7 cellular contexts compared by ENCODE assay signal in genomic region chr14:104986487-104987164, GRCh38. TPM values are rescaled to one million over a fixed set of nuclear protein-coding genes. Genes with fewer than 3 reads are reported as not detected.
DNase-seq lines count a peak whose midpoint lies in the region; ATAC-seq, FAIRE-seq and TF ChIP-seq lines count a peak whose summit lies in the region.

No MANE protein-coding gene starts in this region.

- H3K9me3 ChIP-seq in iPS-15b (ENCODE audit: control insufficient read depth, insufficient read depth, low read length) = no peaks in the 10 kb centered on the region

- intact Hi-C loops in activated T-helper 2 cell treated with anti-CD3 and anti-CD28 coated beads, Interferon-gamma antibody, Interleukin-2, Interleukin-4, amounts not matched to agents 10 μg/mL and 5 μg/mL and 100 μg/mL, durations not matched to agents 14 hours and 24 hours and 36 hours (cut with micrococcal nuclease) = no loop called here

- H3K9ac ChIP-seq in iPS-15b (ENCODE audit: low read depth, low read length) = no peak overlapping the region

- H3K4me3 ChIP-seq in iPS-15b (ENCODE audit: low read depth, low read length) = peak overlapping the region; percentile 65

- no peaks in the 10 kb centered on the region for H3K4me1 ChIP-seq in iPS-15b (ENCODE audit: control insufficient read depth, insufficient read depth, low read length)

- FAIRE-seq in H54 (lab: Jason Lieb, UNC) = no peak

- TF ChIP-seq CTCF in HFFc6 (IDR thresholded peaks at IDR 0.05) = no peak

- no peak for ATAC-seq in stimulated activated effector memory CD8-positive, alpha-beta T cell treated with anti-CD3 and anti-CD28 coated beads, Interleukin-12 subunit alpha, Interleukin-12 subunit beta, amount 100 ng/mL, for 72 hours
- no peak for ATAC-seq in HG02970 (IDR thresholded peaks at IDR 0.05; ENCODE audit: low FRiP score, unreplicated experiment)

- TF ChIP-seq POLR2A in H54 (IDR thresholded peaks at IDR 0.05; ENCODE audit: low read depth, low read length) = no peak

- peaks cover 3% of the 10 kb centered on the region for H3K36me3 ChIP-seq in iPS-15b (ENCODE audit: control insufficient read depth, insufficient read depth, low read length)

- H3K27me3 ChIP-seq in iPS-15b (ENCODE audit: control insufficient read depth, insufficient read depth, low read length) = peaks cover 3% of the 10 kb centered on the region

- H3K4me1 Mint-ChIP-seq in HFFc6 (ENCODE audit: low read depth) = peaks cover 12% of the 10 kb centered on the region
- H3K4me1 Mint-ChIP-seq in activated T-helper 2 cell treated with anti-CD3 and anti-CD28 coated beads, Interferon-gamma antibody, Interleukin-2, Interleukin-4, amounts not matched to agents 10 μg/mL and 5 μg/mL and 100 μg/mL, durations not matched to agents 14 hours and 24 hours and 36 hours (ENCODE audit: low read depth) = peaks cover 4% of the 10 kb centered on the region
- peaks cover 13% of the 10 kb centered on the region for H3K4me1 Mint-ChIP-seq in stimulated activated effector memory CD8-positive, alpha-beta T cell treated with anti-CD3 and anti-CD28 coated beads, Interleukin-12 subunit alpha, Interleukin-12 subunit beta, amount 100 ng/mL, for 72 hours

- peak overlapping the region; percentile 78 for H3K4me3 Mint-ChIP-seq in HFFc6
- H3K4me3 Mint-ChIP-seq in activated T-helper 2 cell treated with anti-CD3 and anti-CD28 coated beads, Interferon-gamma antibody, Interleukin-2, Interleukin-4, amounts not matched to agents 10 μg/mL and 5 μg/mL and 100 μg/mL, durations not matched to agents 14 hours and 24 hours and 36 hours (ENCODE audit: low read depth) = peak overlapping the region; percentile 61
- peak overlapping the region; percentile 65 for H3K4me3 Mint-ChIP-seq in stimulated activated effector memory CD8-positive, alpha-beta T cell treated with anti-CD3 and anti-CD28 coated beads, Interleukin-12 subunit alpha, Interleukin-12 subunit beta, amount 100 ng/mL, for 72 hours

- peak overlapping the region; percentile 70; the same call in 1 of the 2 replicates for H3K27ac Mint-ChIP-seq in HFFc6
- no peak overlapping the region for H3K27ac Mint-ChIP-seq in activated T-helper 2 cell treated with anti-CD3 and anti-CD28 coated beads, Interferon-gamma antibody, Interleukin-2, Interleukin-4, amounts not matched to agents 10 μg/mL and 5 μg/mL and 100 μg/mL, durations not matched to agents 14 hours and 24 hours and 36 hours
- H3K27ac Mint-ChIP-seq in stimulated activated effector memory CD8-positive, alpha-beta T cell treated with anti-CD3 and anti-CD28 coated beads, Interleukin-12 subunit alpha, Interleukin-12 subunit beta, amount 100 ng/mL, for 72 hours = peak overlapping the region; percentile 43

- no peaks in the 10 kb centered on the region for H3K27me3 Mint-ChIP-seq in HFFc6 (ENCODE audit: insufficient read depth)
- peaks cover 3% of the 10 kb centered on the region for H3K27me3 Mint-ChIP-seq in activated T-helper 2 cell treated with anti-CD3 and anti-CD28 coated beads, Interferon-gamma antibody, Interleukin-2, Interleukin-4, amounts not matched to agents 10 μg/mL and 5 μg/mL and 100 μg/mL, durations not matched to agents 14 hours and 24 hours and 36 hours (ENCODE audit: low read depth)

- no peaks in the 10 kb centered on the region for H3K36me3 Mint-ChIP-seq in HFFc6 (ENCODE audit: low read depth)
- no peaks in the 10 kb centered on the region for H3K36me3 Mint-ChIP-seq in activated T-helper 2 cell treated with anti-CD3 and anti-CD28 coated beads, Interferon-gamma antibody, Interleukin-2, Interleukin-4, amounts not matched to agents 10 μg/mL and 5 μg/mL and 100 μg/mL, durations not matched to agents 14 hours and 24 hours and 36 hours (ENCODE audit: low read depth)
- peaks cover 7% of the 10 kb centered on the region for H3K36me3 Mint-ChIP-seq in stimulated activated effector memory CD8-positive, alpha-beta T cell treated with anti-CD3 and anti-CD28 coated beads, Interleukin-12 subunit alpha, Interleukin-12 subunit beta, amount 100 ng/mL, for 72 hours

- DNase-seq in HFFc6 (no peak), H54 (ENCODE audit: insufficient read length, low spot score) (no peak)
- DNase-seq in activated T-helper 2 cell treated with anti-CD3 and anti-CD28 coated beads, Interferon-gamma antibody, Interleukin-2, Interleukin-4, amounts not matched to agents 10 μg/mL and 5 μg/mL and 100 μg/mL, durations not matched to agents 14 hours and 24 hours and 36 hours (ENCODE audit: low spot score) = no peak
- DNase-seq in stimulated activated effector memory CD8-positive, alpha-beta T cell treated with anti-CD3 and anti-CD28 coated beads, Interleukin-12 subunit alpha, Interleukin-12 subunit beta, amount 100 ng/mL, for 72 hours (ENCODE audit: low spot score in 2 of 2) = no peak
- no peak for DNase-seq in activated effector memory CD4-positive, alpha-beta T cell treated with Interleukin-2 at 50 U/mL for 16 hours

- H3K9me3 Mint-ChIP-seq in HFFc6 = no peaks in the 10 kb centered on the region
- no peaks in the 10 kb centered on the region for H3K9me3 Mint-ChIP-seq in activated T-helper 2 cell treated with anti-CD3 and anti-CD28 coated beads, Interferon-gamma antibody, Interleukin-2, Interleukin-4, amounts not matched to agents 10 μg/mL and 5 μg/mL and 100 μg/mL, durations not matched to agents 14 hours and 24 hours and 36 hours
- no peaks in the 10 kb centered on the region for H3K9me3 Mint-ChIP-seq in stimulated activated effector memory CD8-positive, alpha-beta T cell treated with anti-CD3 and anti-CD28 coated beads, Interleukin-12 subunit alpha, Interleukin-12 subunit beta, amount 100 ng/mL, for 72 hours

RNA-seq across cellular contexts. Expression of gene CLBA1, which starts 1.0 kb away (rescaled TPM):
- 10 to 100 TPM in 2 of 6 experiments, 1 to 10 TPM in 4; 5.9 to 12.3 (median 7.9) TPM for total RNA-seq in HFFc6 (2021; fragmentation: NEBNext Ultra II Directional; extraction: Animal tissue kit (Norgen Biotek cat#: 25700))
- 0.94 and 1.4 TPM in 2 replicates for total RNA-seq in activated T-helper 2 cell treated with anti-CD3 and anti-CD28 coated beads, Interferon-gamma antibody, Interleukin-2, Interleukin-4, amounts not matched to agents 10 μg/mL and 5 μg/mL and 100 μg/mL, durations not matched to agents 14 hours and 24 hours and 36 hours

RNA-seq across cellular contexts. Expression of gene AHNAK2, which starts 8.5 kb away (rescaled TPM):
- total RNA-seq in HFFc6 (2021; fragmentation: NEBNext Ultra II Directional; extraction: Animal tissue kit (Norgen Biotek cat#: 25700)) = 10 to 100 TPM; 50.2 to 76.2 (median 73.7) TPM
- total RNA-seq in activated T-helper 2 cell treated with anti-CD3 and anti-CD28 coated beads, Interferon-gamma antibody, Interleukin-2, Interleukin-4, amounts not matched to agents 10 μg/mL and 5 μg/mL and 100 μg/mL, durations not matched to agents 14 hours and 24 hours and 36 hours = 0.02 and 0.07 TPM in 2 replicates

RNA-seq across cellular contexts. Expression of gene CDCA4, which starts 34.3 kb away (rescaled TPM):
- 10 to 100 TPM; 11.6 to 20.3 (median 18.4) TPM for total RNA-seq in HFFc6 (2021; fragmentation: NEBNext Ultra II Directional; extraction: Animal tissue kit (Norgen Biotek cat#: 25700))
- 47.7 and 49.6 TPM in 2 replicates for total RNA-seq in activated T-helper 2 cell treated with anti-CD3 and anti-CD28 coated beads, Interferon-gamma antibody, Interleukin-2, Interleukin-4, amounts not matched to agents 10 μg/mL and 5 μg/mL and 100 μg/mL, durations not matched to agents 14 hours and 24 hours and 36 hours

Comparison
In these comparisons a context has a peak if more than half of its experiments do, and no peak if none do; other contexts are left out.
1. RNA of gene AHNAK2, which starts 8.5 kb away (total RNA-seq): 50.2 to 76.2 TPM in HFFc6; 0.02 to 0.07 TPM in activated T-helper 2 cell treated with anti-CD3 and anti-CD28 coated beads, Interferon-gamma antibody, Interleukin-2, Interleukin-4, amounts not matched to agents 10 μg/mL and 5 μg/mL and 100 μg/mL, durations not matched to agents 14 hours and 24 hours and 36 hours; every median in the first group is over 10 times any median in the second.
2. Peak in every context shown above with its lines, with median percentiles within 50 percentile points of each other: H3K4me3 Mint-ChIP-seq.